In genomic region chr3:184409331-184409926, GRCh38 we compare ENCODE assay signal across 26 cellular contexts. TPM values are rescaled to one million over a fixed set of nuclear protein-coding genes. Genes with fewer than 3 reads are reported as not detected.
DNase-seq lines count a peak whose midpoint lies in the region; ATAC-seq and TF ChIP-seq lines count a peak whose summit lies in the region.
"Had no signal": no experiment of that assay in that cellular context is flagged by ENCODE, and none has a peak within 500 bp of the region (broad histone marks: within the 10 kb centered on the region; RNA-seq: fewer than 3 reads in every experiment).

No MANE protein-coding gene starts in this region.

- H3K4me1 Mint-ChIP-seq in natural killer cell treated with Interleukin-12 subunit alpha and Interleukin-12 subunit beta and Interleukin-15 and Interleukin-18, amount 100 ng/mL, for 72 hours (ENCODE audit: low read depth in 2 of 2), result no peaks in the 10 kb centered on the region
- no peaks in the 10 kb centered on the region for H3K4me1 Mint-ChIP-seq in natural killer cell
- H3K4me1 Mint-ChIP-seq in endodermal cell, result peaks cover 4% of the 10 kb centered on the region

- H3K27ac ChIP-seq in endodermal cell (ENCODE audit: low read depth, low read length) (no peak overlapping the region), right lobe of liver (no peak overlapping the region), upper lobe of right lung (no peak overlapping the region)
- H3K27ac ChIP-seq: A549, KMS-11 had no signal

- H3K4me1 ChIP-seq in endodermal cell (ENCODE audit: control insufficient read depth, insufficient read depth, low read length), result no peaks in the 10 kb centered on the region
- H3K4me1 ChIP-seq in right lobe of liver, result no peaks in the 10 kb centered on the region
- no peaks in the 10 kb centered on the region for H3K4me1 ChIP-seq in upper lobe of right lung
- H3K4me1 ChIP-seq: A549, Caco-2 had no signal

- H3K9me3 ChIP-seq in endodermal cell (ENCODE audit: control insufficient read depth, low read length) (no peaks in the 10 kb centered on the region), right lobe of liver (no peaks in the 10 kb centered on the region), upper lobe of right lung (no peaks in the 10 kb centered on the region)
- H3K9me3 ChIP-seq: A549, Caco-2 had no signal

- no peaks in the 10 kb centered on the region for H3K36me3 Mint-ChIP-seq in natural killer cell treated with Interleukin-12 subunit alpha and Interleukin-12 subunit beta and Interleukin-15 and Interleukin-18, amount 100 ng/mL, for 72 hours
- H3K36me3 Mint-ChIP-seq in natural killer cell, result no peaks in the 10 kb centered on the region
- no peaks in the 10 kb centered on the region for H3K36me3 Mint-ChIP-seq in endodermal cell (ENCODE audit: low read depth)
- H3K36me3 Mint-ChIP-seq: CD8-positive, alpha-beta T cell; IgD-negative memory B cell had no signal

- H3K9me3 Mint-ChIP-seq in natural killer cell treated with Interleukin-12 subunit alpha and Interleukin-12 subunit beta and Interleukin-15 and Interleukin-18, amount 100 ng/mL, for 72 hours, result no peaks in the 10 kb centered on the region
- no peaks in the 10 kb centered on the region for H3K9me3 Mint-ChIP-seq in natural killer cell
- H3K9me3 Mint-ChIP-seq in endodermal cell, result no peaks in the 10 kb centered on the region
- H3K9me3 Mint-ChIP-seq: CD8-positive, alpha-beta T cell; IgD-negative memory B cell had no signal

- no peak for TF ChIP-seq CTCF in natural killer cell (IDR thresholded peaks at IDR 0.05)
- TF ChIP-seq CTCF in endodermal cell (conservative IDR thresholded peaks at IDR 0.05), result no peak
- TF ChIP-seq CTCF in right lobe of liver (IDR thresholded peaks at IDR 0.05), result no peak
- TF ChIP-seq CTCF in upper lobe of right lung (IDR thresholded peaks at IDR 0.05), result no peak

- H3K27me3 ChIP-seq in endodermal cell (ENCODE audit: control insufficient read depth, insufficient read depth, low read length, poor library complexity, severe bottlenecking), result no peaks in the 10 kb centered on the region
- no peaks in the 10 kb centered on the region for H3K27me3 ChIP-seq in right lobe of liver
- H3K27me3 ChIP-seq in upper lobe of right lung, result no peaks in the 10 kb centered on the region

- H3K36me3 ChIP-seq in endodermal cell (ENCODE audit: control insufficient read depth, insufficient read depth, low read length), result no peaks in the 10 kb centered on the region
- H3K36me3 ChIP-seq in right lobe of liver, result no peaks in the 10 kb centered on the region
- H3K36me3 ChIP-seq in upper lobe of right lung, result no peaks in the 10 kb centered on the region

- no peaks in the 10 kb centered on the region for H3K27me3 Mint-ChIP-seq in natural killer cell treated with Interleukin-12 subunit alpha and Interleukin-12 subunit beta and Interleukin-15 and Interleukin-18, amount 100 ng/mL, for 72 hours
- peaks cover 0 to 14% of the 10 kb centered on the region in 2 donors for H3K27me3 Mint-ChIP-seq in natural killer cell (ENCODE audit: low read depth in 2 of 2)
- peaks cover 6% of the 10 kb centered on the region for H3K27me3 Mint-ChIP-seq in endodermal cell (ENCODE audit: insufficient read depth)

- no peak overlapping the region for H3K4me3 ChIP-seq in endodermal cell (ENCODE audit: low read length)
- no peak overlapping the region for H3K4me3 ChIP-seq in right lobe of liver
- no peak overlapping the region for H3K4me3 ChIP-seq in upper lobe of right lung
- H3K4me3 ChIP-seq: A549 had no signal

- H3K27ac Mint-ChIP-seq in natural killer cell treated with Interleukin-12 subunit alpha and Interleukin-12 subunit beta and Interleukin-15 and Interleukin-18, amount 100 ng/mL, for 72 hours, result no peak overlapping the region
- H3K27ac Mint-ChIP-seq in natural killer cell (no peak overlapping the region), endodermal cell (peak overlapping the region; percentile 16)
- H3K27ac Mint-ChIP-seq: CD8-positive, alpha-beta T cell; IgD-negative memory B cell had no signal

- no peak overlapping the region for H3K4me3 Mint-ChIP-seq in natural killer cell treated with Interleukin-12 subunit alpha and Interleukin-12 subunit beta and Interleukin-15 and Interleukin-18, amount 100 ng/mL, for 72 hours
- H3K4me3 Mint-ChIP-seq in natural killer cell, result no peak overlapping the region
- no peak overlapping the region for H3K4me3 Mint-ChIP-seq in endodermal cell
- H3K4me3 Mint-ChIP-seq: CD8-positive, alpha-beta T cell; IgD-negative memory B cell had no signal

- TF ChIP-seq POLR2A in right lobe of liver (IDR thresholded peaks at IDR 0.05), result no peak

- WGBS in endodermal cell (ENCODE audit: insufficient coverage in 1 of 2, insufficient read length in 1 of 2), 2 experiments, result 95% methylated on average over 8 of the region's 8 CpGs
- WGBS in right lobe of liver (ENCODE audit: insufficient coverage, low coverage, low lambda C conversion rate, missing lambda C conversion rate), result 90% methylated on average over 3 of the region's 8 CpGs

- peak; percentile 22 to 29 for ATAC-seq in natural killer cell treated with Interleukin-12 subunit alpha and Interleukin-12 subunit beta and Interleukin-15 and Interleukin-18, amount 100 ng/mL, for 72 hours
- ATAC-seq in natural killer cell, result no peak
- peak in 3 of 4 donors; percentile 27 to 67 (median 38) for ATAC-seq in right lobe of liver
- ATAC-seq in upper lobe of right lung, result peak; percentile 22
- no peak for ATAC-seq in GM21360 (IDR thresholded peaks at IDR 0.05; ENCODE audit: unreplicated experiment)
- ATAC-seq: A549; CD8-positive, alpha-beta T cell; PC-3 had no signal

- DNase-seq in natural killer cell treated with Interleukin-12 subunit alpha and Interleukin-12 subunit beta and Interleukin-15 and Interleukin-18, amount 100 ng/mL, for 72 hours (ENCODE audit: low spot score), result no peak
- DNase-seq in natural killer cell (no peak), endodermal cell (no peak), right lobe of liver (no peak), upper lobe of right lung (peak; percentile 58), amygdala (lab: John Stamatoyannopoulos, UW) (no peak)
- no peak for DNase-seq in effector CD4-positive, alpha-beta T cell
- DNase-seq: AML-193; C1 segment of cervical spinal cord; CD8-positive, alpha-beta T cell; MM.1S; NCI-H1417; NCI-H1694; NCI-H2029 treated with DMSO at 0.1 percent for 48 hours; NCI-H446 treated with DMSO at 0.1 percent for 48 hours; NCI-H526; NCI-H82; NK-92 treated with Interleukin-12 subunit alpha and Interleukin-12 subunit beta, amount 100 ng/mL, for 24 hours; PC-3; SHP77 had no signal

- intact Hi-C loops in natural killer cell (cut with micrococcal nuclease), result no loop called here
- intact Hi-C loops in right lobe of liver (cut with DNase I), result no loop called here
- intact Hi-C loops in upper lobe of right lung (cut with DNase I), result no loop called here

- no peak overlapping the region for H3K9ac ChIP-seq in endodermal cell (ENCODE audit: extremely low read depth, low read length, poor library complexity, severe bottlenecking)
- H3K9ac ChIP-seq: KMS-11 had no signal

RNA-seq across cellular contexts. Expression of gene CHRD, which starts 29.6 kb away (rescaled TPM):
- total RNA-seq in natural killer cell treated with Interleukin-12 subunit alpha and Interleukin-12 subunit beta and Interleukin-15 and Interleukin-18, amount 100 ng/mL, for 72 hours, result not detected
- total RNA-seq in natural killer cell (under 1 TPM in 1 of 3 donors, not detected in 2; 0.78 TPM), endodermal cell (10 to 100 TPM in 1 of 2 donors, 1 to 10 TPM in 1; 5.0 to 17.4 TPM), right lobe of liver (10 to 100 TPM; 19.5 to 97.2 (median 64.8) TPM), upper lobe of right lung (5.3 TPM)
- polyA plus RNA-seq in endodermal cell (2013, experiment 1 of 2), result 8.2 TPM
- polyA plus RNA-seq in endodermal cell (2013, experiment 2 of 2), result 6.7 TPM
- total RNA-seq: CD8-positive, alpha-beta T cell; PC-3; RPMI7951 had no signal
- polyA plus RNA-seq: IgD-negative memory B cell had no signal

RNA-seq across cellular contexts. Expression of gene THPO, which starts 31.4 kb away (rescaled TPM):
- total RNA-seq in natural killer cell treated with Interleukin-12 subunit alpha and Interleukin-12 subunit beta and Interleukin-15 and Interleukin-18, amount 100 ng/mL, for 72 hours, result not detected
- total RNA-seq in natural killer cell, result not detected
- total RNA-seq in endodermal cell, result 1 to 10 TPM; 1.4 to 1.7 TPM
- polyA plus RNA-seq in endodermal cell (2013, experiment 1 of 2), result 1.2 TPM
- 1.4 TPM for polyA plus RNA-seq in endodermal cell (2013, experiment 2 of 2)
- 10 to 100 TPM in 3 of 6 experiments, 1 to 10 TPM in 3; 8.2 to 12.1 (median 10.5) TPM for total RNA-seq in right lobe of liver
- total RNA-seq in upper lobe of right lung, result 0.20 TPM
- total RNA-seq: CD8-positive, alpha-beta T cell; PC-3; RPMI7951 had no signal

RNA-seq across cellular contexts. Expression of gene POLR2H, which starts 47.9 kb away (rescaled TPM):
- total RNA-seq in natural killer cell treated with Interleukin-12 subunit alpha and Interleukin-12 subunit beta and Interleukin-15 and Interleukin-18, amount 100 ng/mL, for 72 hours, result 100 to 1,000 TPM; 111 to 142 TPM
- total RNA-seq in natural killer cell (10 to 100 TPM; 33.0 to 49.8 (median 41.1) TPM), endodermal cell (100 to 1,000 TPM in 1 of 2 donors, 10 to 100 TPM in 1; 95.9 to 117 TPM), right lobe of liver (10 to 100 TPM; 27.4 to 65.7 (median 35.3) TPM), upper lobe of right lung (63.2 TPM)
- polyA plus RNA-seq in endodermal cell (2013, experiment 1 of 2), result 119 TPM
- 99.0 TPM for polyA plus RNA-seq in endodermal cell (2013, experiment 2 of 2)

RNA-seq across cellular contexts. Expression of gene CLCN2, which starts 48.0 kb away (rescaled TPM):
- total RNA-seq in natural killer cell treated with Interleukin-12 subunit alpha and Interleukin-12 subunit beta and Interleukin-15 and Interleukin-18, amount 100 ng/mL, for 72 hours, result 10 to 100 TPM in 1 of 2 donors, 1 to 10 TPM in 1; 6.5 to 10.5 TPM
- total RNA-seq in natural killer cell (1 to 10 TPM; 7.8 to 8.2 (median 8.1) TPM), endodermal cell (10 to 100 TPM; 32.4 to 38.4 TPM), right lobe of liver (1 to 10 TPM; 1.8 to 2.9 (median 2.5) TPM), upper lobe of right lung (3.8 TPM)
- 27.9 TPM for polyA plus RNA-seq in endodermal cell (2013, experiment 1 of 2)
- polyA plus RNA-seq in endodermal cell (2013, experiment 2 of 2), result 23.3 TPM

Comparison
In these comparisons a context has a peak if more than half of its experiments do, and no peak if none do; other contexts are left out.
1. ATAC-seq: peak in natural killer cell treated with Interleukin-12 subunit alpha and Interleukin-12 subunit beta and Interleukin-15 and Interleukin-18, amount 100 ng/mL, for 72 hours (2 of 2), right lobe of liver (3 of 4) and upper lobe of right lung (single experiment); none in natural killer cell (0 of 3) and GM21360 (single experiment).